In genomic region chr1:32337855-32338636, GRCh38 we compare ENCODE assay signal across 1 cellular context.
TF ChIP-seq lines count a peak whose summit lies in the region.

No MANE protein-coding gene starts in this region.

TF ChIP-seq in H1, 55 proteins besides CTCF, POLR2A, EP300 and RAD21:
- TF ChIP-seq EZH2 (IDR thresholded peaks at IDR 0.05; ENCODE audit: low read depth, low read length, severe bottlenecking) = no peak
- no peak for TF ChIP-seq SRF (IDR thresholded peaks at IDR 0.05; ENCODE audit: low read depth, low read length)
- TF ChIP-seq TBP (IDR thresholded peaks at IDR 0.05; ENCODE audit: low read depth, low read length) = no peak
- no peak for TF ChIP-seq YY1 (IDR thresholded peaks at IDR 0.05; ENCODE audit: low read depth, low read length)
- no peak for TF ChIP-seq CHD2 (IDR thresholded peaks at IDR 0.05; ENCODE audit: low read length)
- TF ChIP-seq ATF2 (IDR thresholded peaks at IDR 0.05; ENCODE audit: low read length) = no peak
- TF ChIP-seq TAF7 (optimal IDR thresholded peaks at IDR 0.05; ENCODE audit: borderline replicate concordance, low read depth, low read length) = no peak
- TF ChIP-seq RNF2 (IDR thresholded peaks at IDR 0.05; ENCODE audit: borderline replicate concordance, low read depth, low read length, missing control alignments, poor library complexity, severe bottlenecking) = no peak
- no peak for TF ChIP-seq TEAD4 (IDR thresholded peaks at IDR 0.05; ENCODE audit: low read depth, low read length)
- no peak for TF ChIP-seq KDM4A (IDR thresholded peaks at IDR 0.05; ENCODE audit: low read depth, low read length, severe bottlenecking)
- no peak for TF ChIP-seq FOSL1 (IDR thresholded peaks at IDR 0.05; ENCODE audit: insufficient read depth, low read depth, low read length)
- TF ChIP-seq GABPA (IDR thresholded peaks at IDR 0.05; ENCODE audit: borderline replicate concordance, insufficient read depth, low read length) = no peak
